ENCODE assay signal across 10 cellular contexts in the genomic region with DNA sequence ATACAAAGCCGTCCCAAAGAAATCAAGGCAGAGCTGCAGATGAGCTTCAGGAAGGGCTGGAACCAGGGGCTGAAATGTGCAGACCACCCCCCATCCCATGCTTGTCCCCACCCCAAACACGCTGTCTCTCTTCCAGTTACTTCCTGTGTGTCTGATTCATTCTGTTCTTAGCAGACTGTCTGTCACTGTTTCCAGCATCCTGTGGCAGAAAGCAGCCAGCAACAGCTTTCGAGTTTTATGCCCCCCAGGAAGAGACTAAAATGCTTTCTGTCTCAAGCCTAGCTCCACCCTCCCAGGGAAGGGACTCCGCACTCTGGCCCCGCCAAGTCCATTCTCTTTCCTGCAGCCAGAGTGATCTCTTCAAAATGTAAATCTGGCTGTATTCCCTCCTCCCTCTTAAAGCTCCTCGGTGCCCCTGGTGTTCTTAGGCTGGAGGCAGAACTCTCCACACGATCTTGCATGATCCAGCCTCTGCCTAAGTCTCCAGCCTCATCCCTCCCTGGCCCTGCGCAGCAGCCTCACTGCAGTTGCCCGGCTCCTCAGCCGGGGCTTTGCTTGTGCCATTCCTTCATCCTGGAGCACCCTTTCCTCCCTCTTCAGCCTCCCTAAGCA. TPM values are rescaled to one million over a fixed set of nuclear protein-coding genes. Genes with fewer than 3 reads are reported as not detected.
DNase-seq lines count a peak whose midpoint lies in the region; ATAC-seq, FAIRE-seq and TF ChIP-seq lines count a peak whose summit lies in the region.
"Had no signal": no experiment of that assay in that cellular context is flagged by ENCODE, and none has a peak within 500 bp of the region (broad histone marks: within the 10 kb centered on the region; RNA-seq: fewer than 3 reads in every experiment).

No MANE protein-coding gene starts in this region.

- intact Hi-C loops in A673 (cut with micrococcal nuclease; ENCODE audit: unreplicated experiment), result no loop called here
- intact Hi-C loops in lower lobe of right lung (cut with DNase I), result no loop called here
- intact Hi-C loops in testis (cut with DNase I; ENCODE audit: low total_unique reads), result no loop called here

- peak overlapping the region; percentile 24 for H2AFZ ChIP-seq in astrocyte (ENCODE audit: low read depth, low read length)

- DNase-seq in A673 (ENCODE audit: low spot score), result peak; percentile 14
- DNase-seq in HFFc6, result peak; percentile 56
- DNase-seq in astrocyte (ENCODE audit: low read depth), result peak; percentile 64
- DNase-seq in lower lobe of right lung, result no peak
- no peak for DNase-seq in pons (ENCODE audit: low spot score)
- DNase-seq in tibial nerve (ENCODE audit: low spot score in 2 of 2), result no peak
- DNase-seq in testis, result no peak
- DNase-seq in cerebellar nuclear complex (lab: John Stamatoyannopoulos, UW), result no peak
- DNase-seq: NCI-H187 had no signal

- H3K9me3 ChIP-seq in A673 (ENCODE audit: low read depth, low read length, poor library complexity, severe bottlenecking) (no peaks in the 10 kb centered on the region), astrocyte (ENCODE audit: insufficient read depth, low read depth, low read length) (no peaks in the 10 kb centered on the region), lower lobe of right lung (no peaks in the 10 kb centered on the region), tibial nerve (no peaks in the 10 kb centered on the region), testis (no peaks in the 10 kb centered on the region)

- TF ChIP-seq POLR2A in tibial nerve (IDR thresholded peaks at IDR 0.05) (no peak), testis (IDR thresholded peaks at IDR 0.05) (no peak)

- no TSS peak for BruUV-seq in A673 (replicated peaks; lab: Mats Ljungman, UMichigan)

- H3K36me3 Mint-ChIP-seq in HFFc6 (ENCODE audit: low read depth) (peaks cover 30% of the 10 kb centered on the region), astrocyte (ENCODE audit: low read depth, unreplicated experiment) (peaks cover 2% of the 10 kb centered on the region)

- peaks cover 70% of the 10 kb centered on the region for H3K4me1 Mint-ChIP-seq in HFFc6 (ENCODE audit: low read depth)
- peaks cover 31% of the 10 kb centered on the region for H3K4me1 Mint-ChIP-seq in astrocyte (ENCODE audit: low read depth, unreplicated experiment)

- H3K4me3 Mint-ChIP-seq in HFFc6 (peak overlapping the region; percentile 92), astrocyte (ENCODE audit: unreplicated experiment) (peak overlapping the region; percentile 62)

- H3K9me3 Mint-ChIP-seq in HFFc6 (no peaks in the 10 kb centered on the region), astrocyte (ENCODE audit: unreplicated experiment) (peaks cover 5% of the 10 kb centered on the region)

- H3K9ac ChIP-seq in astrocyte (ENCODE audit: low read length), result peak overlapping the region; percentile 76

- H3K4me3 ChIP-seq in A673 (ENCODE audit: low read depth, low read length, poor library complexity, severe bottlenecking), result no peak overlapping the region
- peak overlapping the region; percentile 12 for H3K4me3 ChIP-seq in astrocyte (ENCODE audit: insufficient read depth, low read depth, low read length)
- H3K4me3 ChIP-seq in lower lobe of right lung, result no peak overlapping the region
- H3K4me3 ChIP-seq in tibial nerve, result no peak overlapping the region
- no peak overlapping the region for H3K4me3 ChIP-seq in testis

- peak overlapping the region; percentile 83 for H3K4me2 ChIP-seq in astrocyte (ENCODE audit: low read length)

- no peak for FAIRE-seq in astrocyte (lab: Jason Lieb, UNC)
- FAIRE-seq: G401.6 had no signal

- TF ChIP-seq CTCF in A673 (conservative IDR thresholded peaks at IDR 0.05; ENCODE audit: low read depth, low read length) (no peak), HFFc6 (IDR thresholded peaks at IDR 0.05) (no peak), astrocyte (IDR thresholded peaks at IDR 0.05; ENCODE audit: insufficient read depth, low read depth, low read length) (no peak), lower lobe of right lung (IDR thresholded peaks at IDR 0.05) (no peak), tibial nerve (IDR thresholded peaks at IDR 0.05) (no peak), testis (IDR thresholded peaks at IDR 0.05) (no peak)

- H3K27me3 Mint-ChIP-seq in HFFc6 (ENCODE audit: insufficient read depth) (peaks cover 4% of the 10 kb centered on the region), astrocyte (ENCODE audit: low read depth, unreplicated experiment) (no peaks in the 10 kb centered on the region)

- H3K36me3 ChIP-seq in A673 (ENCODE audit: insufficient read depth, low read length, poor library complexity, severe bottlenecking) (no peaks in the 10 kb centered on the region), astrocyte (ENCODE audit: insufficient read depth, low read length) (no peaks in the 10 kb centered on the region), lower lobe of right lung (no peaks in the 10 kb centered on the region), tibial nerve (no peaks in the 10 kb centered on the region), testis (ENCODE audit: low read depth, missing control alignments) (no peaks in the 10 kb centered on the region)

- H4K20me1 ChIP-seq in astrocyte (ENCODE audit: insufficient read depth, low read length), result peaks cover 4% of the 10 kb centered on the region

- H3K4me1 ChIP-seq in A673 (ENCODE audit: insufficient read depth, low read length, poor library complexity, severe bottlenecking) (no peaks in the 10 kb centered on the region), astrocyte (ENCODE audit: insufficient read depth, low read length) (peaks cover 38% of the 10 kb centered on the region), lower lobe of right lung (peaks cover 33% of the 10 kb centered on the region), tibial nerve (peaks cover 0 to 40% (median under 1%) of the 10 kb centered on the region in 4 donors), testis (no peaks in the 10 kb centered on the region)

- CTCF ChIA-PET in A673 (lab: Charles Lee), result no interaction called here

- H3K27ac Mint-ChIP-seq in HFFc6 (peak overlapping the region; percentile 97), astrocyte (ENCODE audit: unreplicated experiment) (peak overlapping the region; percentile 81)

- POLR2A ChIA-PET in A673 (lab: Charles Lee; ENCODE audit: low non-redundant PET), result no interaction called here

- ATAC-seq in lower lobe of right lung, result no peak

- H3K27ac ChIP-seq in A673 (ENCODE audit: low read depth, low read length, poor library complexity, severe bottlenecking) (no peak overlapping the region), astrocyte (ENCODE audit: low read depth, low read length) (peak overlapping the region; percentile 82), lower lobe of right lung (peak overlapping the region; percentile 32), tibial nerve (peak overlapping the region in 2 of 4 donors; percentile 45 to 50), testis (no peak overlapping the region)

- H3K79me2 ChIP-seq in astrocyte (ENCODE audit: insufficient read depth, low read length), result peaks cover 43% of the 10 kb centered on the region

- TF ChIP-seq EP300 in tibial nerve (IDR thresholded peaks at IDR 0.05), result no peak

- H3K27me3 ChIP-seq in A673 (replicated peaks; ENCODE audit: insufficient read depth, low read depth, low read length, poor library complexity) (no peaks in the 10 kb centered on the region), astrocyte (ENCODE audit: insufficient read depth, low read length) (no peaks in the 10 kb centered on the region), lower lobe of right lung (ENCODE audit: low read depth) (no peaks in the 10 kb centered on the region), tibial nerve (no peaks in the 10 kb centered on the region), testis (no peaks in the 10 kb centered on the region)

- 27 to 33% methylated on average over 9 to 10 of the region's 10 CpGs for WGBS in tibial nerve, 2 donors
- 48 to 60% methylated on average over 10 of the region's 10 CpGs for WGBS in testis, 2 donors

RNA-seq across cellular contexts. Expression of gene HRH1, which starts 41.5 kb away (rescaled TPM):
- 0.81 and 0.92 TPM in 2 replicates for total RNA-seq in A673 (2021)
- total RNA-seq in HFFc6 (2021; fragmentation: NEBNext Ultra II Directional; extraction: Animal tissue kit (Norgen Biotek cat#: 25700)), result 1 to 10 TPM; 4.9 to 8.4 (median 6.4) TPM
- total RNA-seq in astrocyte, result 2.1 and 2.4 TPM in 2 replicates
- total RNA-seq in lower lobe of right lung, result 6.4 TPM
- 10 to 100 TPM; 13.8 to 20.3 (median 15.9) TPM for total RNA-seq in tibial nerve
- total RNA-seq in testis, result 1 to 10 TPM; 1.6 to 2.5 TPM
- 3.2 TPM for polyA plus RNA-seq in testis (ENCODE audit: insufficient read depth, low read depth, low replicate concordance)

Comparison
In these comparisons a context has a peak if more than half of its experiments do, and no peak if none do; other contexts are left out.
1. DNase-seq: peak in A673 (single experiment), HFFc6 (single experiment) and astrocyte (single experiment); none in lower lobe of right lung (single experiment), pons (single experiment), tibial nerve (0 of 2), testis (single experiment) and cerebellar nuclear complex (0 of 2).
2. H3K27ac ChIP-seq: peak in astrocyte (single experiment) and lower lobe of right lung (single experiment); none in A673 (single experiment) and testis (0 of 2).